Comparison of ENCODE assay signal across 2 cellular contexts in genomic region chr3:47380026-47380600, GRCh38.
A peak's percentile ranks its signal among the peaks of the same experiment; 100 is the strongest.
TF ChIP-seq lines count a peak whose summit lies in the region.

No MANE protein-coding gene starts in this region.

TF ChIP-seq in A549, 52 proteins besides CTCF, POLR2A, EP300 and RAD21 (continued from another document):
- TF ChIP-seq, protein P1, sequence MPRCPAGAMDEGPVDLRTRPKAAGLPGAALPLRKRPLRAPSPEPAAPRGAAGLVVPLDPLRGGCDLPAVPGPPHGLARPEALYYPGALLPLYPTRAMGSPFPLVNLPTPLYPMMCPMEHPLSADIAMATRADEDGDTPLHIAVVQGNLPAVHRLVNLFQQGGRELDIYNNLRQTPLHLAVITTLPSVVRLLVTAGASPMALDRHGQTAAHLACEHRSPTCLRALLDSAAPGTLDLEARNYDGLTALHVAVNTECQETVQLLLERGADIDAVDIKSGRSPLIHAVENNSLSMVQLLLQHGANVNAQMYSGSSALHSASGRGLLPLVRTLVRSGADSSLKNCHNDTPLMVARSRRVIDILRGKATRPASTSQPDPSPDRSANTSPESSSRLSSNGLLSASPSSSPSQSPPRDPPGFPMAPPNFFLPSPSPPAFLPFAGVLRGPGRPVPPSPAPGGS (IDR thresholded peaks at IDR 0.05): no peak
- TF ChIP-seq TP53 (CRISPR knock-in tag; IDR thresholded peaks at IDR 0.05): no peak
- TF ChIP-seq PBX3 (IDR thresholded peaks at IDR 0.05): peak; percentile 12; the same call in 1 of the 2 replicates
- peak; percentile 48; the same call in 1 of the 2 replicates for TF ChIP-seq PHF8 (IDR thresholded peaks at IDR 0.05; ENCODE audit: borderline replicate concordance, low read depth)
- no peak for TF ChIP-seq HES2 (IDR thresholded peaks at IDR 0.05)
- TF ChIP-seq EHF (CRISPR knock-in tag; IDR thresholded peaks at IDR 0.05): no peak
- TF ChIP-seq E2F6 (IDR thresholded peaks at IDR 0.05; ENCODE audit: borderline replicate concordance, low read depth): no peak
- TF ChIP-seq ZNF302 (CRISPR knock-in tag; IDR thresholded peaks at IDR 0.05): no peak
- no peak for TF ChIP-seq FOSB (CRISPR knock-in tag; IDR thresholded peaks at IDR 0.05)
- TF ChIP-seq JUN (IDR thresholded peaks at IDR 0.05): no peak
- TF ChIP-seq MYC (IDR thresholded peaks at IDR 0.05; ENCODE audit: borderline replicate concordance, low read length): no peak
TF ChIP-seq in A549: peak in this region for 2.

TF ChIP-seq in HCT116, 20 proteins besides CTCF, POLR2A, EP300 and RAD21 (continued from another document):
- TF ChIP-seq, protein P2, sequence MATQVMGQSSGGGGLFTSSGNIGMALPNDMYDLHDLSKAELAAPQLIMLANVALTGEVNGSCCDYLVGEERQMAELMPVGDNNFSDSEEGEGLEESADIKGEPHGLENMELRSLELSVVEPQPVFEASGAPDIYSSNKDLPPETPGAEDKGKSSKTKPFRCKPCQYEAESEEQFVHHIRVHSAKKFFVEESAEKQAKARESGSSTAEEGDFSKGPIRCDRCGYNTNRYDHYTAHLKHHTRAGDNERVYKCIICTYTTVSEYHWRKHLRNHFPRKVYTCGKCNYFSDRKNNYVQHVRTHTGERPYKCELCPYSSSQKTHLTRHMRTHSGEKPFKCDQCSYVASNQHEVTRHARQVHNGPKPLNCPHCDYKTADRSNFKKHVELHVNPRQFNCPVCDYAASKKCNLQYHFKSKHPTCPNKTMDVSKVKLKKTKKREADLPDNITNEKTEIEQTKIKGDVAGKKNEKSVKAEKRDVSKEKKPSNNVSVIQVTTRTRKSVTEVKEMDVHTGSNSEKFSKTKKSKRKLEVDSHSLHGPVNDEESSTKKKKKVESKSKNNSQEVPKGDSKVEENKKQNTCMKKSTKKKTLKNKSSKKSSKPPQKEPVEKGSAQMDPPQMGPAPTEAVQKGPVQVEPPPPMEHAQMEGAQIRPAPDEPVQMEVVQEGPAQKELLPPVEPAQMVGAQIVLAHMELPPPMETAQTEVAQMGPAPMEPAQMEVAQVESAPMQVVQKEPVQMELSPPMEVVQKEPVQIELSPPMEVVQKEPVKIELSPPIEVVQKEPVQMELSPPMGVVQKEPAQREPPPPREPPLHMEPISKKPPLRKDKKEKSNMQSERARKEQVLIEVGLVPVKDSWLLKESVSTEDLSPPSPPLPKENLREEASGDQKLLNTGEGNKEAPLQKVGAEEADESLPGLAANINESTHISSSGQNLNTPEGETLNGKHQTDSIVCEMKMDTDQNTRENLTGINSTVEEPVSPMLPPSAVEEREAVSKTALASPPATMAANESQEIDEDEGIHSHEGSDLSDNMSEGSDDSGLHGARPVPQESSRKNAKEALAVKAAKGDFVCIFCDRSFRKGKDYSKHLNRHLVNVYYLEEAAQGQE (IDR thresholded peaks at IDR 0.05; ENCODE audit: low read depth): no peak
- TF ChIP-seq MAX (IDR thresholded peaks at IDR 0.05) (no peak), JUND (IDR thresholded peaks at IDR 0.05) (no peak), SRF (IDR thresholded peaks at IDR 0.05; ENCODE audit: low read depth) (no peak), EZH2 (IDR thresholded peaks at IDR 0.05) (no peak), SIN3A (IDR thresholded peaks at IDR 0.05; ENCODE audit: low read depth) (no peak), FOSL1 (IDR thresholded peaks at IDR 0.05; ENCODE audit: low read depth) (no peak), CBX3 (IDR thresholded peaks at IDR 0.05; ENCODE audit: low read depth) (no peak), ZNF274 (IDR thresholded peaks at IDR 0.05; ENCODE audit: low read depth, low read length) (no peak), CEBPB (IDR thresholded peaks at IDR 0.05; ENCODE audit: low read depth) (no peak), ZFX (IDR thresholded peaks at IDR 0.05) (no peak; the same call in 1 of the 2 replicates)
